Comparison of ENCODE assay signal across 22 cellular contexts in the genomic region with DNA sequence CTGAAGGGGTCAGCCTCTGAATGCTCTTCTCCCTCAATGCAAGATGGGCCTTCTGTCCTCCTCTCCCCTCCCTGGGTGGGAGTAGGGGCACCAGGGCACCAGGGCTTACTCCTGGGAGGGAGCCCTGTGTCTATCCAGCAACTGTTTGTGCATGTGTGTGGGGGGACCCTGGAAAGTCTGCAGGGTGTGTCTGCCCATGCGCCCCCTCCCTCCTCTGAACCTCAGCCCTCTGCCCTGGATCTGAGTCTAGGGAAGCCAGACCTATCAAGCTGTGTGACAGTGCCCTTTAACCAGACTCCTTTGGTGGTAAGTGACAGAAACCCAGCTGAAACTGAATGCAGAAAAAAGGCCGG.
"Had no signal": no experiment of that assay in that cellular context is flagged by ENCODE, and none has a peak within 500 bp of the region (broad histone marks: within the 10 kb centered on the region; RNA-seq: fewer than 3 reads in every experiment).

No MANE protein-coding gene starts in this region.

- H3K27ac ChIP-seq: heart right ventricle, hepatocyte, left lung, lower lobe of right lung, neutrophil, ovary, right atrium auricular region, right lobe of liver, skin epidermis, suprapubic skin, thoracic aorta, tibial artery, upper lobe of right lung had no signal

- H2AFZ ChIP-seq: hepatocyte had no signal

- H3K27me3 ChIP-seq: hepatocyte, ovary, right atrium auricular region, right lobe of liver, tibial artery had no signal

- H3K4me1 ChIP-seq: left lung, lower lobe of right lung, right atrium auricular region, right lobe of liver, suprapubic skin, tibial artery, upper lobe of right lung had no signal

- H3K9me3 ChIP-seq: heart right ventricle, left lung, lower lobe of right lung, neutrophil, ovary, right atrium auricular region, right lobe of liver, suprapubic skin, thoracic aorta, tibial artery, upper lobe of right lung had no signal

- H3K4me2 ChIP-seq: hepatocyte had no signal

- H3K79me2 ChIP-seq: hepatocyte had no signal

- DNase-seq: heart right ventricle; kidney glomerular epithelial cell; left cardiac atrium; left lung; lower lobe of right lung; mammary epithelial cell; mesenchymal stem cell; naive thymus-derived CD8-positive, alpha-beta T cell; occipital lobe; ovary; stimulated activated CD4-positive, alpha-beta T cell treated with anti-CD3 and anti-CD28 coated beads, Interleukin-4, amount 100 ng/mL, for 24 hours; stimulated activated naive CD4-positive, alpha-beta T cell; tibial artery; trophoblast cell; upper lobe of right lung had no signal

- H3K36me3 ChIP-seq: heart right ventricle, left lung, lower lobe of right lung, neutrophil, ovary, right atrium auricular region, right lobe of liver, suprapubic skin, thoracic aorta, tibial artery, upper lobe of right lung had no signal

- H3K4me3 ChIP-seq: heart right ventricle, hepatocyte, left lung, lower lobe of right lung, ovary, right atrium auricular region, right lobe of liver, skin epidermis, suprapubic skin, thoracic aorta, tibial artery, upper lobe of right lung had no signal
